14 cellular contexts compared by ENCODE assay signal in genomic region chr12:47734725-47735480, GRCh38. TPM values are rescaled to one million over a fixed set of nuclear protein-coding genes. Genes with fewer than 3 reads are reported as not detected.
DNase-seq lines count a peak whose midpoint lies in the region; ATAC-seq and TF ChIP-seq lines count a peak whose summit lies in the region.
"Had no signal": no experiment of that assay in that cellular context is flagged by ENCODE, and none has a peak within 500 bp of the region (broad histone marks: within the 10 kb centered on the region; RNA-seq: fewer than 3 reads in every experiment).

No MANE protein-coding gene starts in this region.

- no peaks in the 10 kb centered on the region for H3K9me3 Mint-ChIP-seq in brain
- no peaks in the 10 kb centered on the region for H3K9me3 Mint-ChIP-seq in stimulated activated effector memory CD8-positive, alpha-beta T cell treated with anti-CD3 and anti-CD28 coated beads, Interleukin-12 subunit alpha, Interleukin-12 subunit beta, amount 100 ng/mL, for 72 hours
- H3K9me3 Mint-ChIP-seq in CD4-positive, alpha-beta memory T cell = no peaks in the 10 kb centered on the region
- H3K9me3 Mint-ChIP-seq: CD8-positive, alpha-beta T cell had no signal

- H3K27me3 ChIP-seq in HUES48 (ENCODE audit: control insufficient read depth, insufficient read depth, low read length) = no peaks in the 10 kb centered on the region
- no peaks in the 10 kb centered on the region for H3K27me3 ChIP-seq in lower lobe of right lung (ENCODE audit: low read depth)
- no peaks in the 10 kb centered on the region for H3K27me3 ChIP-seq in CD4-positive, alpha-beta memory T cell (ENCODE audit: insufficient read depth, low read length)

- H3K4me1 Mint-ChIP-seq in brain = peaks cover 75% of the 10 kb centered on the region
- peaks cover 9% of the 10 kb centered on the region for H3K4me1 Mint-ChIP-seq in stimulated activated effector memory CD8-positive, alpha-beta T cell treated with anti-CD3 and anti-CD28 coated beads, Interleukin-12 subunit alpha, Interleukin-12 subunit beta, amount 100 ng/mL, for 72 hours
- peaks cover 0 to 14% (median 7%) of the 10 kb centered on the region in 4 donors for H3K4me1 Mint-ChIP-seq in CD4-positive, alpha-beta memory T cell

- H3K27ac ChIP-seq in HUES48 (ENCODE audit: low read depth, low read length) = peak overlapping the region; percentile 7
- H3K27ac ChIP-seq in lower lobe of right lung = peak overlapping the region; percentile 79
- H3K27ac ChIP-seq in CD4-positive, alpha-beta memory T cell (ENCODE audit: low read depth, low read length) = no peak overlapping the region
- H3K27ac ChIP-seq: VCaP had no signal

- H3K36me3 Mint-ChIP-seq in brain = no peaks in the 10 kb centered on the region
- H3K36me3 Mint-ChIP-seq in stimulated activated effector memory CD8-positive, alpha-beta T cell treated with anti-CD3 and anti-CD28 coated beads, Interleukin-12 subunit alpha, Interleukin-12 subunit beta, amount 100 ng/mL, for 72 hours = no peaks in the 10 kb centered on the region
- H3K36me3 Mint-ChIP-seq in CD4-positive, alpha-beta memory T cell = no peaks in the 10 kb centered on the region
- H3K36me3 Mint-ChIP-seq: CD8-positive, alpha-beta T cell had no signal

- H3K27me3 Mint-ChIP-seq in brain = peaks cover 3% of the 10 kb centered on the region
- no peaks in the 10 kb centered on the region for H3K27me3 Mint-ChIP-seq in CD4-positive, alpha-beta memory T cell

- H3K4me3 ChIP-seq in HUES48 (ENCODE audit: low read depth, low read length) (no peak overlapping the region), lower lobe of right lung (no peak overlapping the region)
- H3K4me3 ChIP-seq in CD4-positive, alpha-beta memory T cell (ENCODE audit: low read length in 2 of 2) = no peak overlapping the region

- peak overlapping the region in 1 of 5 experiments; percentile 27 for H3K4me3 Mint-ChIP-seq in brain
- no peak overlapping the region for H3K4me3 Mint-ChIP-seq in stimulated activated effector memory CD8-positive, alpha-beta T cell treated with anti-CD3 and anti-CD28 coated beads, Interleukin-12 subunit alpha, Interleukin-12 subunit beta, amount 100 ng/mL, for 72 hours
- no peak overlapping the region for H3K4me3 Mint-ChIP-seq in CD4-positive, alpha-beta memory T cell
- H3K4me3 Mint-ChIP-seq: CD8-positive, alpha-beta T cell had no signal

- H3K4me1 ChIP-seq in HUES48 (ENCODE audit: control insufficient read depth, insufficient read depth, low read length) (peaks cover 14% of the 10 kb centered on the region), lower lobe of right lung (peaks cover 59% of the 10 kb centered on the region)
- H3K4me1 ChIP-seq in CD4-positive, alpha-beta memory T cell (ENCODE audit: insufficient read depth, low read length) = peaks cover 4% of the 10 kb centered on the region

- CTCF ChIA-PET in CD4-positive, alpha-beta memory T cell (lab: Charles Lee; ENCODE audit: partially characterized antibody) = interaction anchor here (1.1 to 6.8 kb wide), 3 partner anchors 8 to 104 kb away, joined by 4 to 96 read pairs (median 8); partner anchors contain the start of gene RAPGEF3

- H3K9me3 ChIP-seq in HUES48 (ENCODE audit: control insufficient read depth, insufficient read depth, low read length) (no peaks in the 10 kb centered on the region), lower lobe of right lung (no peaks in the 10 kb centered on the region)
- H3K9me3 ChIP-seq in CD4-positive, alpha-beta memory T cell (ENCODE audit: control insufficient read depth in 1 of 2, low read length in 2 of 2) = no peaks in the 10 kb centered on the region

- POLR2A ChIA-PET in CD4-positive, alpha-beta memory T cell (lab: Charles Lee; ENCODE audit: partially characterized antibody) = no interaction called here

- DNase-seq in lower lobe of right lung = no peak
- no peak for DNase-seq in stimulated activated effector memory CD8-positive, alpha-beta T cell treated with anti-CD3 and anti-CD28 coated beads, Interleukin-12 subunit alpha, Interleukin-12 subunit beta, amount 100 ng/mL, for 72 hours (ENCODE audit: low spot score in 2 of 2)
- no peak for DNase-seq in CD4-positive, alpha-beta memory T cell
- DNase-seq in stimulated activated CD4-positive, alpha-beta T cell treated with anti-CD3 and anti-CD28 coated beads, Interleukin-12 subunit alpha, Interleukin-12 subunit beta, amount 100 ng/mL, for 4 hours = no peak
- DNase-seq: activated gamma-delta T cell; CD8-positive, alpha-beta T cell; cortex of kidney; NCI-H187; RPMI8226 had no signal

- H3K9ac ChIP-seq in HUES48 (ENCODE audit: low read depth, low read length) = peak overlapping the region; percentile 10; the same call in 1 of the 2 replicates

- H3K36me3 ChIP-seq in HUES48 (ENCODE audit: control insufficient read depth, insufficient read depth, low read length) (no peaks in the 10 kb centered on the region), lower lobe of right lung (no peaks in the 10 kb centered on the region)
- no peaks in the 10 kb centered on the region for H3K36me3 ChIP-seq in CD4-positive, alpha-beta memory T cell (ENCODE audit: insufficient read depth, low read length)

- H3K27ac Mint-ChIP-seq in brain = peak overlapping the region; percentile 85 to 97 (median 93)
- peak overlapping the region; percentile 72 for H3K27ac Mint-ChIP-seq in stimulated activated effector memory CD8-positive, alpha-beta T cell treated with anti-CD3 and anti-CD28 coated beads, Interleukin-12 subunit alpha, Interleukin-12 subunit beta, amount 100 ng/mL, for 72 hours
- no peak overlapping the region for H3K27ac Mint-ChIP-seq in CD4-positive, alpha-beta memory T cell
- H3K27ac Mint-ChIP-seq: CD8-positive, alpha-beta T cell had no signal

- TF ChIP-seq CTCF in brain (conservative IDR thresholded peaks at IDR 0.05) (no peak), lower lobe of right lung (IDR thresholded peaks at IDR 0.05) (no peak)

- no peak for ATAC-seq in lower lobe of right lung
- ATAC-seq in stimulated activated effector memory CD8-positive, alpha-beta T cell treated with anti-CD3 and anti-CD28 coated beads, Interleukin-12 subunit alpha, Interleukin-12 subunit beta, amount 100 ng/mL, for 72 hours = no peak
- no peak for ATAC-seq in GM18868 (IDR thresholded peaks at IDR 0.05; ENCODE audit: unreplicated experiment)
- ATAC-seq in HG03432 (IDR thresholded peaks at IDR 0.05; ENCODE audit: unreplicated experiment) = no peak
- ATAC-seq: CD8-positive, alpha-beta T cell had no signal

- intact Hi-C loops in lower lobe of right lung (cut with DNase I) = no loop called here
- intact Hi-C loops in CD4-positive, alpha-beta memory T cell (cut with micrococcal nuclease) = no loop called here

RNA-seq across cellular contexts. Expression of gene ENDOU, which starts 9.6 kb away (rescaled TPM):
- 0.80 TPM for polyA plus RNA-seq in brain (ENCODE audit: insufficient read depth, low read depth, low replicate concordance)
- not detected for total RNA-seq in lower lobe of right lung
- not detected for total RNA-seq in CD4-positive, alpha-beta memory T cell
- not detected for polyA plus RNA-seq in CD4-positive, alpha-beta memory T cell

RNA-seq across cellular contexts. Expression of gene RAPGEF3, which starts 23.8 kb away (rescaled TPM):
- 10.3 TPM for polyA plus RNA-seq in brain (ENCODE audit: insufficient read depth, low read depth, low replicate concordance)
- total RNA-seq in lower lobe of right lung = 44.5 TPM
- total RNA-seq in CD4-positive, alpha-beta memory T cell = under 1 TPM; 0.15 to 0.39 TPM
- polyA plus RNA-seq in CD4-positive, alpha-beta memory T cell = under 1 TPM in 1 of 2 donors, not detected in 1; 0.14 TPM

RNA-seq across cellular contexts. Expression of gene RPAP3, which starts 29.1 kb away (rescaled TPM):
- polyA plus RNA-seq in brain (ENCODE audit: insufficient read depth, low read depth, low replicate concordance) = 6.2 TPM
- 20.2 TPM for total RNA-seq in lower lobe of right lung
- total RNA-seq in CD4-positive, alpha-beta memory T cell = 10 to 100 TPM; 40.8 to 41.8 TPM
- polyA plus RNA-seq in CD4-positive, alpha-beta memory T cell = 10 to 100 TPM; 32.1 to 33.3 TPM

RNA-seq across cellular contexts. Expression of gene SLC48A1, which starts 38.1 kb away (rescaled TPM):
- 77.4 TPM for polyA plus RNA-seq in brain (ENCODE audit: insufficient read depth, low read depth, low replicate concordance)
- 39.9 TPM for total RNA-seq in lower lobe of right lung
- 10 to 100 TPM; 12.1 to 12.3 TPM for total RNA-seq in CD4-positive, alpha-beta memory T cell
- 1 to 10 TPM; 8.7 to 9.0 TPM for polyA plus RNA-seq in CD4-positive, alpha-beta memory T cell

Comparison
In these comparisons a context has a peak if more than half of its experiments do, and no peak if none do; other contexts are left out.
1. H3K27ac Mint-ChIP-seq: peak in brain (5 of 5) and stimulated activated effector memory CD8-positive, alpha-beta T cell treated with anti-CD3 and anti-CD28 coated beads, Interleukin-12 subunit alpha, Interleukin-12 subunit beta, amount 100 ng/mL, for 72 hours (single experiment); none in CD4-positive, alpha-beta memory T cell (0 of 7).
2. RNA of gene RAPGEF3, which starts 23.8 kb away (total RNA-seq): 44.5 TPM in lower lobe of right lung (single experiment); 0.15 to 0.39 TPM in CD4-positive, alpha-beta memory T cell; every median in the first group is over 10 times any median in the second.